16 cellular contexts compared by ENCODE assay signal in the genomic region with DNA sequence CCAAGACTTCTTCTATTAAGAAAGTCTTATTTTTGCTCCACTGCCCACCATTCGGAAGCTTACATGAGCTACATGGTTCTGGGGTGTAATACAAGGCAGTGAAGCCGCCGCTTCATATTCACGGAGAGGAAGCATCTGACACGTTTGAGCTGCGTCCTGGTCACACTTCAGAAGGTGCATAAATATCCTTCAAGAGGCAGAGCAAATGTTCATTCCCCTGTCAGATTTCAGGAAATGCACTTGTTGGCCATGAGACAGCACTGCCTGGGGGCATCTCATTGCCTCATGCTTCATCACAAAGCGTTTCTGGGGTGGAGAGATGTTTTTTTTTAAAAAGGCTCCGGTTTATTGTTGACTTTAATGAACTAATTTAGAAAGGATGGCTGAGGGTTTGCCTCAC.
A peak's percentile ranks its signal among the peaks of the same experiment; 100 is the strongest.
DNase-seq lines count a peak whose midpoint lies in the region; ATAC-seq, FAIRE-seq and TF ChIP-seq lines count a peak whose summit lies in the region.
"Had no signal": no experiment of that assay in that cellular context is flagged by ENCODE, and none has a peak within 500 bp of the region (broad histone marks: within the 10 kb centered on the region; RNA-seq: fewer than 3 reads in every experiment).

No MANE protein-coding gene starts in this region.

- H3K27me3 Mint-ChIP-seq in memory B cell, result no peaks in the 10 kb centered on the region
- no peaks in the 10 kb centered on the region for H3K27me3 Mint-ChIP-seq in activated T-cell treated with anti-CD3 and anti-CD28 coated beads, Interleukin-2, amount 50 U/mL, for 24 hours
- H3K27me3 Mint-ChIP-seq: activated naive CD4-positive, alpha-beta T cell treated with anti-CD3 and anti-CD28 coated beads, Interleukin-2, amount 50 U/mL, for 24 hours; brain; CD4-positive, alpha-beta memory T cell had no signal

- H3K27ac Mint-ChIP-seq in memory B cell, result no peak overlapping the region
- no peak overlapping the region for H3K27ac Mint-ChIP-seq in activated T-cell treated with anti-CD3 and anti-CD28 coated beads, Interleukin-2, amount 50 U/mL, for 24 hours
- H3K27ac Mint-ChIP-seq: activated naive CD4-positive, alpha-beta T cell treated with anti-CD3 and anti-CD28 coated beads, Interleukin-2, amount 50 U/mL, for 24 hours; CD4-positive, alpha-beta memory T cell; neural progenitor cell had no signal

- H3K4me3 Mint-ChIP-seq in memory B cell, result no peak overlapping the region
- H3K4me3 Mint-ChIP-seq in activated T-cell treated with anti-CD3 and anti-CD28 coated beads, Interleukin-2, amount 50 U/mL, for 24 hours, result no peak overlapping the region
- H3K4me3 Mint-ChIP-seq: activated naive CD4-positive, alpha-beta T cell treated with anti-CD3 and anti-CD28 coated beads, Interleukin-2, amount 50 U/mL, for 24 hours; brain; CD4-positive, alpha-beta memory T cell; neural progenitor cell had no signal

- peak; percentile 42 for ATAC-seq in memory B cell (ENCODE audit: low read depth)

- peaks cover 4% of the 10 kb centered on the region for H3K9me3 Mint-ChIP-seq in memory B cell
- H3K9me3 Mint-ChIP-seq in activated T-cell treated with anti-CD3 and anti-CD28 coated beads, Interleukin-2, amount 50 U/mL, for 24 hours, result no peaks in the 10 kb centered on the region
- H3K9me3 Mint-ChIP-seq: brain, neural progenitor cell had no signal

- no peaks in the 10 kb centered on the region for H3K36me3 Mint-ChIP-seq in memory B cell
- no peaks in the 10 kb centered on the region for H3K36me3 Mint-ChIP-seq in activated T-cell treated with anti-CD3 and anti-CD28 coated beads, Interleukin-2, amount 50 U/mL, for 24 hours (ENCODE audit: low read depth)
- H3K36me3 Mint-ChIP-seq: activated naive CD4-positive, alpha-beta T cell treated with anti-CD3 and anti-CD28 coated beads, Interleukin-2, amount 50 U/mL, for 24 hours; CD4-positive, alpha-beta memory T cell; neural progenitor cell had no signal

- peak; percentile 74 for TF ChIP-seq POLR2A in Raji (IDR thresholded peaks at IDR 0.05; ENCODE audit: insufficient read depth, low read depth, low read length)

- no peaks in the 10 kb centered on the region for H3K4me1 Mint-ChIP-seq in memory B cell
- no peaks in the 10 kb centered on the region for H3K4me1 Mint-ChIP-seq in activated T-cell treated with anti-CD3 and anti-CD28 coated beads, Interleukin-2, amount 50 U/mL, for 24 hours (ENCODE audit: low read depth)
- H3K4me1 Mint-ChIP-seq: activated naive CD4-positive, alpha-beta T cell treated with anti-CD3 and anti-CD28 coated beads, Interleukin-2, amount 50 U/mL, for 24 hours; CD4-positive, alpha-beta memory T cell had no signal

- no peak for FAIRE-seq in D721Med (lab: Jason Lieb, UNC)
- FAIRE-seq: A204.1 had no signal

- TF ChIP-seq CTCF in D721Med (IDR thresholded peaks at IDR 0.05; ENCODE audit: insufficient read depth, missing control alignments), result no peak

- DNase-seq in NCI-H2107 treated with DMSO at 0.1 percent for 48 hours (lab: John Stamatoyannopoulos, UW; ENCODE audit: unreplicated experiment), result peak; percentile 19
- DNase-seq in NCI-H2107 (lab: John Stamatoyannopoulos, UW), result no peak
- peak; percentile 19 for DNase-seq in NCI-H146 treated with DMSO at 0.1 percent for 48 hours (lab: John Stamatoyannopoulos, UW; ENCODE audit: unreplicated experiment)
- no peak for DNase-seq in memory B cell (ENCODE audit: low spot score in 2 of 2)
- no peak for DNase-seq in D721Med (ENCODE audit: insufficient read length, low spot score)
- DNase-seq in activated T-cell treated with anti-CD3 and anti-CD28 coated beads, Interleukin-2, amount 50 U/mL, for 24 hours, result no peak
- DNase-seq in GOT3 (lab: John Stamatoyannopoulos, UW), result no peak
- DNase-seq: CD4-positive, alpha-beta memory T cell; mesendoderm; NCI-H446; T-helper 2 cell had no signal

Comparison
In these comparisons a context has a peak if more than half of its experiments do, and no peak if none do; other contexts are left out.
1. DNase-seq: peak in NCI-H2107 treated with DMSO at 0.1 percent for 48 hours (single experiment) and NCI-H146 treated with DMSO at 0.1 percent for 48 hours (single experiment); none in NCI-H2107 (single experiment), memory B cell (0 of 2), D721Med (single experiment), activated T-cell treated with anti-CD3 and anti-CD28 coated beads, Interleukin-2, amount 50 U/mL, for 24 hours (single experiment) and GOT3 (single experiment).